In genomic region chr1:223487514-223488259, GRCh38 we compare ENCODE assay signal across 25 cellular contexts.
A peak's percentile ranks its signal among the peaks of the same experiment; 100 is the strongest.
DNase-seq lines count a peak whose midpoint lies in the region; ATAC-seq and TF ChIP-seq lines count a peak whose summit lies in the region.
"Had no signal": no experiment of that assay in that cellular context is flagged by ENCODE, and none has a peak within 500 bp of the region (broad histone marks: within the 10 kb centered on the region; RNA-seq: fewer than 3 reads in every experiment).

No MANE protein-coding gene starts in this region.

- H3K27ac ChIP-seq in lower lobe of right lung = peak overlapping the region; percentile 37
- H3K27ac ChIP-seq: BLaER1, suprapubic skin, WERI-Rb-1 had no signal

- no peaks in the 10 kb centered on the region for H3K36me3 ChIP-seq in lower lobe of right lung
- H3K36me3 ChIP-seq: BLaER1, HAP-1, suprapubic skin, WERI-Rb-1 had no signal

- no peak overlapping the region for H3K4me3 ChIP-seq in lower lobe of right lung
- no peak overlapping the region for H3K4me3 ChIP-seq in lower leg skin (ENCODE audit: low read depth, poor library complexity, severe bottlenecking)
- H3K4me3 ChIP-seq: BLaER1, HAP-1, suprapubic skin had no signal

- no peak for TF ChIP-seq POLR2A in lower leg skin (IDR thresholded peaks at IDR 0.05)

- intact Hi-C loops in lower lobe of right lung (cut with DNase I) = no loop called here
- intact Hi-C loops in lower leg skin (cut with DNase I; ENCODE audit: low total_unique reads) = no loop called here

- H3K27me3 ChIP-seq in lower lobe of right lung (ENCODE audit: low read depth) = peaks cover 4% of the 10 kb centered on the region
- H3K27me3 ChIP-seq: BLaER1, suprapubic skin had no signal

- H3K4me1 ChIP-seq in lower lobe of right lung = no peaks in the 10 kb centered on the region
- H3K4me1 ChIP-seq: BLaER1, HAP-1, suprapubic skin had no signal

- WGBS in lower leg skin, 2 donors = 76 to 77% methylated on average over 10 of the region's 10 CpGs

- H3K9me3 ChIP-seq in lower lobe of right lung = no peaks in the 10 kb centered on the region
- H3K9me3 ChIP-seq: BLaER1, Caco-2, HAP-1, suprapubic skin had no signal

- TF ChIP-seq CTCF in lower lobe of right lung (IDR thresholded peaks at IDR 0.05) (no peak), lower leg skin (IDR thresholded peaks at IDR 0.05) (no peak)

- ATAC-seq in lower lobe of right lung (peak; percentile 52 to 86), GM19324 (IDR thresholded peaks at IDR 0.05; ENCODE audit: low FRiP score, unreplicated experiment) (no peak)
- ATAC-seq: activated T-cell treated with anti-CD3 and anti-CD28 coated beads, Interleukin-2, amount 50 U/mL, for 4 hours; left cardiac atrium; naive thymus-derived CD4-positive, alpha-beta T cell had no signal

- DNase-seq in ELF-1 (ENCODE audit: low read depth, low spot score) (peak; percentile 39), NCI-H1105 (lab: John Stamatoyannopoulos, UW) (peak; percentile 23), NCI-H524 treated with DMSO at 0.1 percent for 48 hours (lab: John Stamatoyannopoulos, UW) (peak; percentile 57), lower lobe of right lung (no peak), lower leg skin (ENCODE audit: low spot score in 2 of 2) (no peak), activated gamma-delta T cell (lab: John Stamatoyannopoulos, UW) (no peak), COR-L47 (lab: John Stamatoyannopoulos, UW) (no peak)
- DNase-seq: activated CD4-positive, alpha-beta T cell treated with anti-CD3 and anti-CD28 coated beads, Interleukin-2, amount 10 ng/mL, durations not matched to agents 7 days and 5 days; activated T-cell treated with anti-CD3 and anti-CD28 coated beads, Interleukin-2, amount 50 U/mL, for 4 hours; Caco-2; dermis blood vessel endothelial cell; EL; left cardiac atrium; naive thymus-derived CD4-positive, alpha-beta T cell; NCI-H146; NK-92 treated with Interleukin-12 subunit alpha and Interleukin-12 subunit beta, amount 100 ng/mL, for 24 hours; SHP77 treated with DMSO at 0.1 percent for 48 hours; stimulated activated CD4-positive, alpha-beta T cell treated with anti-CD3 and anti-CD28 coated beads, Interleukin-15, amount 100 ng/mL, for 24 hours; stimulated activated naive CD4-positive, alpha-beta T cell; T1000; WERI-Rb-1 had no signal

Comparison
In these comparisons a context has a peak if more than half of its experiments do, and no peak if none do; other contexts are left out.
1. DNase-seq: peak in ELF-1 (single experiment), NCI-H1105 (single experiment) and NCI-H524 treated with DMSO at 0.1 percent for 48 hours (single experiment); none in lower lobe of right lung (single experiment), lower leg skin (0 of 2), activated gamma-delta T cell (single experiment) and COR-L47 (single experiment).